In the genomic region with DNA sequence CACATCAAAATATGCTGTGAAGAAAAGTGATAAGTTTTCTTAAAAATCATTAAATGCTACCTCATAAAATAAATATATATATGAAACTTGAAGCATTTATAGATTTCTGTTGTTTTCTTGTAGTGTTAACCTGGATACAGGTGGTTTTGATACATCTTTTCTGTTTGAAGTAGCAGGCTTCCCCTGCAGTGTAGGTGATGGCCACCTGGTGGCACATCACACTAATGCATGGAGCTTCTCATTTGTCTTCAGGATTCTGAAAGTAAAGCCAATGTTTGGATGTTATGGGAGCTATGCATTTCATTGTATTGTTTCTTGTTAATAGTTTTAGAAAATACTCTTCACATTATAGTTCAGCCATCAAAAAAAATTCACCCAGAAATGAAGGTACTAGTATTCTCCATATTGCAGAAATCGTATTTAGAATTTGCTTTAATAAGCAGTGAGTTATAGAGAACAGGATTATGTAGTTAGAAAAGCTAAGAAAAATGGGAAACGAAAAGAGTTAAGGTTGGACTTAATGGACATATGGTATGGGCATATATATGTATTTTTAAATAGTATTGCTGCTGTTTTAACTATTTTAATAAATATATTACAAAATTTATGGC, we compare ENCODE assay signal across 7 cellular contexts. TPM values are rescaled to one million over a fixed set of nuclear protein-coding genes. Genes with fewer than 3 reads are reported as not detected.
DNase-seq lines count a peak whose midpoint lies in the region; ATAC-seq, FAIRE-seq and TF ChIP-seq lines count a peak whose summit lies in the region.

No MANE protein-coding gene starts in this region.

- peak; percentile 91 for TF ChIP-seq CTCF in OCI-LY3 (IDR thresholded peaks at IDR 0.05; ENCODE audit: low read depth, low read length)
- TF ChIP-seq CTCF in colonic mucosa (IDR thresholded peaks at IDR 0.05): peak; percentile 71
- TF ChIP-seq CTCF in pancreas (IDR thresholded peaks at IDR 0.05): peak in 3 of 4 donors; percentile 17 to 54 (median 38)

- intact Hi-C loops in colonic mucosa (cut with DNase I): no loop called here
- intact Hi-C loops in pancreas (cut with DNase I): no loop called here
- intact Hi-C loops in posterior vena cava (cut with DNase I): loop anchor here in 1 of 2 donors (5.0 kb wide), 1 partner anchor 183 kb away; no protein-coding TSS in a partner anchor

- H3K4me1 ChIP-seq in OCI-LY3 (ENCODE audit: low read length) (peaks cover 8% of the 10 kb centered on the region), colonic mucosa (no peaks in the 10 kb centered on the region), pancreas (no peaks in the 10 kb centered on the region)

- H3K79me2 ChIP-seq in OCI-LY3 (ENCODE audit: low read length): no peaks in the 10 kb centered on the region

- H3K27me3 ChIP-seq in OCI-LY3 (ENCODE audit: low read depth, low read length) (no peaks in the 10 kb centered on the region), colonic mucosa (no peaks in the 10 kb centered on the region), pancreas (no peaks in the 10 kb centered on the region)

- FAIRE-seq in pancreas (lab: Jason Lieb, UNC): peak; percentile 5

- DNase-seq in ELR (ENCODE audit: low read depth) (peak; percentile 50), colonic mucosa (no peak), pancreas (no peak), posterior vena cava (ENCODE audit: low spot score) (no peak)

- 74 to 76% methylated on average over 2 of the region's 2 CpGs for WGBS in pancreas, 2 donors

- no peak overlapping the region for H3K4me3 ChIP-seq in OCI-LY3 (ENCODE audit: low read length)
- H3K4me3 ChIP-seq in colonic mucosa: no peak overlapping the region
- no peak overlapping the region for H3K4me3 ChIP-seq in pancreas

- no peak overlapping the region for H3K4me2 ChIP-seq in OCI-LY3 (ENCODE audit: low read length)

- H3K36me3 ChIP-seq in OCI-LY3 (replicated peaks; ENCODE audit: low read depth, low read length): peaks cover 17% of the 10 kb centered on the region
- no peaks in the 10 kb centered on the region for H3K36me3 ChIP-seq in colonic mucosa
- H3K36me3 ChIP-seq in pancreas: peaks cover 0 to 5% (median 4%) of the 10 kb centered on the region in 3 donors

- peaks cover 9% of the 10 kb centered on the region; the same call in 1 of the 2 replicates for H4K20me1 ChIP-seq in OCI-LY3 (ENCODE audit: insufficient read depth, low read length)

- no peak overlapping the region for H3K9ac ChIP-seq in OCI-LY3 (ENCODE audit: low read length)
- no peak overlapping the region for H3K9ac ChIP-seq in colonic mucosa (ENCODE audit: low read depth in 2 of 2, low read length in 2 of 2)

- H3K9me3 ChIP-seq in OCI-LY3 (ENCODE audit: insufficient read depth, low read length) (no peaks in the 10 kb centered on the region), colonic mucosa (no peaks in the 10 kb centered on the region), pancreas (no peaks in the 10 kb centered on the region)

- ATAC-seq in GM19395 (IDR thresholded peaks at IDR 0.05; ENCODE audit: unreplicated experiment) (peak; percentile 84), HG03378 (IDR thresholded peaks at IDR 0.05; ENCODE audit: unreplicated experiment) (peak; percentile 75), pancreas (peak in 3 of 4 donors; percentile 63 to 77 (median 71))

- no peak overlapping the region for H3K27ac ChIP-seq in OCI-LY3 (ENCODE audit: low read length)
- H3K27ac ChIP-seq in colonic mucosa: no peak overlapping the region
- H3K27ac ChIP-seq in pancreas: no peak overlapping the region

- H2AFZ ChIP-seq in OCI-LY3 (ENCODE audit: low read depth, low read length): no peak overlapping the region

RNA-seq across cellular contexts. Expression of gene GPR180, which starts 18.7 kb away (rescaled TPM):
- total RNA-seq in colonic mucosa (1 to 10 TPM; 3.2 to 5.9 TPM), pancreas (1 to 10 TPM; 1.9 to 3.2 (median 2.3) TPM), posterior vena cava (1 to 10 TPM; 5.4 to 6.5 TPM)
- polyA plus RNA-seq in pancreas: 1 to 10 TPM; 1.0 to 2.5 TPM

RNA-seq across cellular contexts. Expression of gene TGDS, which starts 24.4 kb away (rescaled TPM):
- 1 to 10 TPM; 7.2 to 9.3 TPM for total RNA-seq in colonic mucosa
- total RNA-seq in pancreas: 1 to 10 TPM; 2.1 to 6.5 (median 5.1) TPM
- 1 to 10 TPM; 5.8 to 8.4 TPM for polyA plus RNA-seq in pancreas
- total RNA-seq in posterior vena cava: 1 to 10 TPM; 7.4 to 7.6 TPM

Comparison
In these comparisons a context has a peak if more than half of its experiments do, and no peak if none do; other contexts are left out.
1. CTCF ChIP-seq: peak in every context shown above with its lines; median percentile 91 in OCI-LY3; 71 in colonic mucosa; 38 in pancreas.